8 cellular contexts compared by ENCODE assay signal in genomic region chr12:95858451-95859343, GRCh38. TPM values are rescaled to one million over a fixed set of nuclear protein-coding genes. Genes with fewer than 3 reads are reported as not detected.
DNase-seq lines count a peak whose midpoint lies in the region; ATAC-seq and TF ChIP-seq lines count a peak whose summit lies in the region.

Gene SNRPF (plus strand): TSS chr12:95858952. CDS start chr12:95859074, 122 bp downstream.

- peaks cover 28% of the 10 kb centered on the region for H3K4me1 Mint-ChIP-seq in activated naive CD4-positive, alpha-beta T cell treated with anti-CD3 and anti-CD28 coated beads, Interleukin-2, amount 10 ng/mL, durations not matched to agents 7 days and 5 days

- DNase-seq in GM10266 (ENCODE audit: extremely low spot score) (peak; percentile 96), NCI-H1048 (lab: John Stamatoyannopoulos, UW) (peak; percentile 91), SK-N-MC (ENCODE audit: low read depth, low spot score) (peak; percentile 88), globus pallidus (ENCODE audit: low spot score) (peak; percentile 94), nucleus accumbens (lab: John Stamatoyannopoulos, UW) (peak; percentile 60 to 98 (median 92))
- DNase-seq in activated naive CD4-positive, alpha-beta T cell treated with anti-CD3 and anti-CD28 coated beads, Interleukin-2, amount 10 ng/mL, durations not matched to agents 7 days and 5 days = peak; percentile 96

- CTCF ChIA-PET in activated naive CD4-positive, alpha-beta T cell treated with anti-CD3 and anti-CD28 coated beads, Interleukin-2, amount 10 ng/mL, durations not matched to agents 7 days and 5 days (lab: Charles Lee) = no interaction called here

- peaks cover 9% of the 10 kb centered on the region for H3K9me3 ChIP-seq in SK-N-MC (ENCODE audit: low read depth, low read length)

- H3K27me3 Mint-ChIP-seq in activated naive CD4-positive, alpha-beta T cell treated with anti-CD3 and anti-CD28 coated beads, Interleukin-2, amount 10 ng/mL, durations not matched to agents 7 days and 5 days = peaks cover 11% of the 10 kb centered on the region

- H3K36me3 ChIP-seq in SK-N-MC (ENCODE audit: insufficient read depth, low read length) = peaks cover 37% of the 10 kb centered on the region

- peak within 1 kb of the TSS; percentile 70 for H3K27ac ChIP-seq in SK-N-MC
- H3K27ac ChIP-seq in temporal lobe (ENCODE audit: low read depth, low read length) = no peak within 1 kb of the TSS

- ATAC-seq in HG02588 (IDR thresholded peaks at IDR 0.05; ENCODE audit: unreplicated experiment) = peak; percentile 100

- H3K9ac ChIP-seq in SK-N-MC (ENCODE audit: insufficient read length) = peak within 1 kb of the TSS; percentile 95

- H3K36me3 Mint-ChIP-seq in activated naive CD4-positive, alpha-beta T cell treated with anti-CD3 and anti-CD28 coated beads, Interleukin-2, amount 10 ng/mL, durations not matched to agents 7 days and 5 days = peaks cover 28% of the 10 kb centered on the region

- TF ChIP-seq CTCF in GM10266 (IDR thresholded peaks at IDR 0.05; ENCODE audit: control insufficient read depth, insufficient read depth, low read depth, missing control alignments) = no peak

- peak within 1 kb of the TSS; percentile 22 for H3K4me3 Mint-ChIP-seq in activated naive CD4-positive, alpha-beta T cell treated with anti-CD3 and anti-CD28 coated beads, Interleukin-2, amount 10 ng/mL, durations not matched to agents 7 days and 5 days

- peak within 1 kb of the TSS; percentile 97 for H3K4me3 ChIP-seq in SK-N-MC

- no peaks in the 10 kb centered on the region for H3K9me3 Mint-ChIP-seq in activated naive CD4-positive, alpha-beta T cell treated with anti-CD3 and anti-CD28 coated beads, Interleukin-2, amount 10 ng/mL, durations not matched to agents 7 days and 5 days

- no peak within 1 kb of the TSS for H3K27ac Mint-ChIP-seq in activated naive CD4-positive, alpha-beta T cell treated with anti-CD3 and anti-CD28 coated beads, Interleukin-2, amount 10 ng/mL, durations not matched to agents 7 days and 5 days

RNA-seq across cellular contexts. Expression of gene SNRPF, which starts in this region (rescaled TPM):
- total RNA-seq in temporal lobe = 16.0 TPM
